Comparison of ENCODE assay signal across 17 cellular contexts in the genomic region with DNA sequence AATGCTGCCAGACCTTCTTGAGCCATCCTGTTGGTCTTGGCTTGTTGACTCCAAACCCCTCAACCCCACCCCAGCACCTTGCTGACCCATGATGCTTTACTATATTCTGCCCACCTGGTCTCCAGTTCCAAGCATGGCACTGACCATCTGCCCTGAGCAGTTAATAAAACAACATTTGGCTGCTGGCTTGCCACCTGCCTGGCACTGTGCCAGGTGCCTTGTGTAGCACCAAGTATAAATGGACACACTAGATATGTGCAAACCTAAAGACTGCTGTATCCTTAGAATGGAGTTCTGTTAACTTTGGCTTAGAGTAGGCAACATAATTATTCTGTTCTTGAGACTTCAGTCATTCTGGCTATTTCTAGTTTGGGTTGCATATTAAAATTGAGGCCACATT.
DNase-seq lines count a peak whose midpoint lies in the region; ATAC-seq and TF ChIP-seq lines count a peak whose summit lies in the region.
"Had no signal": no experiment of that assay in that cellular context is flagged by ENCODE, and none has a peak within 500 bp of the region (broad histone marks: within the 10 kb centered on the region; RNA-seq: fewer than 3 reads in every experiment).

No MANE protein-coding gene starts in this region.

- H3K4me3 ChIP-seq in BE2C (ENCODE audit: low read depth, low read length) (no peak overlapping the region), body of pancreas (no peak overlapping the region), tibial nerve (no peak overlapping the region)
- H3K4me3 ChIP-seq: cardiac muscle cell had no signal

- H3K36me3 Mint-ChIP-seq in activated T-cell treated with anti-CD3 and anti-CD28 coated beads, Interleukin-2, amount 50 U/mL, for 4 hours (ENCODE audit: insufficient read depth), result no peaks in the 10 kb centered on the region
- H3K36me3 Mint-ChIP-seq in glutamatergic neuron (ENCODE audit: unreplicated experiment), result no peaks in the 10 kb centered on the region

- TF ChIP-seq EP300 in tibial nerve (IDR thresholded peaks at IDR 0.05), result no peak

- H3K27ac ChIP-seq in body of pancreas, result no peak overlapping the region
- no peak overlapping the region for H3K27ac ChIP-seq in tibial nerve
- H3K27ac ChIP-seq: cardiac muscle cell, neutrophil, VCaP had no signal

- H3K9me3 ChIP-seq in BE2C (no peaks in the 10 kb centered on the region), body of pancreas (no peaks in the 10 kb centered on the region), tibial nerve (peaks cover 0 to 6% (median 0%) of the 10 kb centered on the region in 4 donors)
- H3K9me3 ChIP-seq: neutrophil had no signal

- peaks cover 14% of the 10 kb centered on the region for H3K27me3 Mint-ChIP-seq in activated T-cell treated with anti-CD3 and anti-CD28 coated beads, Interleukin-2, amount 50 U/mL, for 4 hours (ENCODE audit: low read depth)
- H3K27me3 Mint-ChIP-seq in glutamatergic neuron (ENCODE audit: unreplicated experiment), result peaks cover 3% of the 10 kb centered on the region

- no peaks in the 10 kb centered on the region for H3K4me1 Mint-ChIP-seq in activated T-cell treated with anti-CD3 and anti-CD28 coated beads, Interleukin-2, amount 50 U/mL, for 4 hours (ENCODE audit: low read depth)
- H3K4me1 Mint-ChIP-seq in glutamatergic neuron (ENCODE audit: low read depth, unreplicated experiment), result no peaks in the 10 kb centered on the region
- H3K4me1 Mint-ChIP-seq: activated naive CD8-positive, alpha-beta T cell treated with anti-CD3 and anti-CD28 coated beads, Interleukin-2, amount 50 U/mL, for 24 hours; H9 had no signal

- TF ChIP-seq POLR2A in body of pancreas (IDR thresholded peaks at IDR 0.05) (no peak), tibial nerve (IDR thresholded peaks at IDR 0.05) (no peak)

- no peaks in the 10 kb centered on the region for H3K36me3 ChIP-seq in BE2C
- no peaks in the 10 kb centered on the region for H3K36me3 ChIP-seq in body of pancreas (replicated peaks in 1 of 2; ENCODE audit: insufficient read depth in 1 of 2, low read depth in 2 of 2)
- no peaks in the 10 kb centered on the region for H3K36me3 ChIP-seq in tibial nerve
- H3K36me3 ChIP-seq: cardiac muscle cell, neutrophil had no signal

- no peaks in the 10 kb centered on the region for H3K9me3 Mint-ChIP-seq in activated T-cell treated with anti-CD3 and anti-CD28 coated beads, Interleukin-2, amount 50 U/mL, for 4 hours
- H3K9me3 Mint-ChIP-seq in glutamatergic neuron (ENCODE audit: unreplicated experiment), result no peaks in the 10 kb centered on the region
- H3K9me3 Mint-ChIP-seq: activated CD8-positive, alpha-beta T cell treated with anti-CD3 and anti-CD28 coated beads for 36 hours; activated naive CD8-positive, alpha-beta T cell treated with anti-CD3 and anti-CD28 coated beads, Interleukin-2, amount 50 U/mL, for 24 hours had no signal

- no peak for ATAC-seq in body of pancreas
- ATAC-seq in activated T-cell treated with anti-CD3 and anti-CD28 coated beads, Interleukin-2, amount 50 U/mL, for 4 hours, result no peak
- ATAC-seq: activated CD8-positive, alpha-beta T cell treated with anti-CD3 and anti-CD28 coated beads for 36 hours; activated naive CD8-positive, alpha-beta T cell treated with anti-CD3 and anti-CD28 coated beads, Interleukin-2, amount 50 U/mL, for 24 hours had no signal

- intact Hi-C loops in body of pancreas (cut with DNase I), result no loop called here

- no peak overlapping the region for H3K4me3 Mint-ChIP-seq in activated T-cell treated with anti-CD3 and anti-CD28 coated beads, Interleukin-2, amount 50 U/mL, for 4 hours
- H3K4me3 Mint-ChIP-seq in glutamatergic neuron (ENCODE audit: unreplicated experiment), result no peak overlapping the region
- H3K4me3 Mint-ChIP-seq: activated CD8-positive, alpha-beta T cell treated with anti-CD3 and anti-CD28 coated beads for 36 hours; activated naive CD8-positive, alpha-beta T cell treated with anti-CD3 and anti-CD28 coated beads, Interleukin-2, amount 50 U/mL, for 24 hours; H9 had no signal

- TF ChIP-seq CTCF in BE2C (IDR thresholded peaks at IDR 0.05; ENCODE audit: low read depth, low read length) (no peak), body of pancreas (IDR thresholded peaks at IDR 0.05) (no peak), glutamatergic neuron (IDR thresholded peaks at IDR 0.05; ENCODE audit: partially characterized antibody, unreplicated experiment) (no peak), tibial nerve (IDR thresholded peaks at IDR 0.05) (no peak)

- DNase-seq in BE2C (peak; percentile 40), DMS53 (lab: John Stamatoyannopoulos, UW) (peak; percentile 81), NCI-H2196 treated with DMSO at 0.1 percent for 48 hours (lab: John Stamatoyannopoulos, UW; ENCODE audit: unreplicated experiment) (peak; percentile 58), body of pancreas (peak in 3 of 4 donors; percentile 35 to 70 (median 55)), glutamatergic neuron (no peak), hippocampal formation (lab: John Stamatoyannopoulos, UW) (no peak), tibial nerve (ENCODE audit: low spot score in 2 of 2) (no peak)
- DNase-seq in activated T-cell treated with anti-CD3 and anti-CD28 coated beads, Interleukin-2, amount 50 U/mL, for 4 hours, result no peak
- DNase-seq: activated CD8-positive, alpha-beta T cell treated with anti-CD3 and anti-CD28 coated beads for 36 hours; activated naive CD8-positive, alpha-beta T cell treated with anti-CD3 and anti-CD28 coated beads, Interleukin-2, amount 50 U/mL, for 24 hours; Calu3; effector CD4-positive, alpha-beta T cell; H9; SW 1271 had no signal

- H3K27me3 ChIP-seq in BE2C, result no peaks in the 10 kb centered on the region
- no peaks in the 10 kb centered on the region for H3K27me3 ChIP-seq in body of pancreas
- no peaks in the 10 kb centered on the region for H3K27me3 ChIP-seq in tibial nerve
- H3K27me3 ChIP-seq: cardiac muscle cell had no signal

- H3K4me1 ChIP-seq in BE2C, result peaks cover 5% of the 10 kb centered on the region; the same call in 1 of the 2 replicates
- no peaks in the 10 kb centered on the region for H3K4me1 ChIP-seq in body of pancreas
- no peaks in the 10 kb centered on the region for H3K4me1 ChIP-seq in tibial nerve

- no peak overlapping the region for H3K27ac Mint-ChIP-seq in glutamatergic neuron (ENCODE audit: unreplicated experiment)
- H3K27ac Mint-ChIP-seq: activated CD8-positive, alpha-beta T cell treated with anti-CD3 and anti-CD28 coated beads for 36 hours; activated naive CD8-positive, alpha-beta T cell treated with anti-CD3 and anti-CD28 coated beads, Interleukin-2, amount 50 U/mL, for 24 hours; H9 had no signal

Comparison
In these comparisons a context has a peak if more than half of its experiments do, and no peak if none do; other contexts are left out.
1. DNase-seq: peak in BE2C (single experiment), DMS53 (single experiment), NCI-H2196 treated with DMSO at 0.1 percent for 48 hours (single experiment) and body of pancreas (3 of 4); none in activated T-cell treated with anti-CD3 and anti-CD28 coated beads, Interleukin-2, amount 50 U/mL, for 4 hours (single experiment), glutamatergic neuron (single experiment), hippocampal formation (0 of 2) and tibial nerve (0 of 2).